ENCODE assay signal across 1 cellular context in genomic region chr2:172427990-172428840, GRCh38.
TF ChIP-seq lines count a peak whose summit lies in the region.

No MANE protein-coding gene starts in this region.

TF ChIP-seq in HepG2, 621 proteins besides CTCF, POLR2A, EP300 and RAD21 (continued from another document and continues in another):
- TF ChIP-seq TIGD3 (CRISPR knock-in tag; IDR thresholded peaks at IDR 0.05; ENCODE audit: borderline replicate concordance) (no peak), DNMT1 (CRISPR knock-in tag; IDR thresholded peaks at IDR 0.05) (no peak), NCOA5 (CRISPR knock-in tag; IDR thresholded peaks at IDR 0.05) (no peak), ZNF329 (CRISPR knock-in tag; IDR thresholded peaks at IDR 0.05; ENCODE audit: low read depth) (no peak), ZFP36L1 (CRISPR knock-in tag; IDR thresholded peaks at IDR 0.05) (no peak; the same call in 1 of the 2 replicates), ZSCAN31 (CRISPR knock-in tag; IDR thresholded peaks at IDR 0.05; ENCODE audit: low read depth) (peak; percentile 13; the same call in 1 of the 2 replicates), ZNF564 (CRISPR knock-in tag; IDR thresholded peaks at IDR 0.05) (0 out of 2 replicates have a peak, but pooled peaks have one; percentile 1), NPAS2 (CRISPR knock-in tag; IDR thresholded peaks at IDR 0.05; ENCODE audit: borderline replicate concordance) (no peak), ZNF790 (CRISPR knock-in tag; IDR thresholded peaks at IDR 0.05; ENCODE audit: borderline replicate concordance) (no peak), TARDBP (CRISPR knock-in tag; IDR thresholded peaks at IDR 0.05) (no peak; the same call in 1 of the 2 replicates), HNF4A (CRISPR knock-in tag; IDR thresholded peaks at IDR 0.05) (peak; percentile 57; the same call in 1 of the 2 replicates), ZNF772 (CRISPR knock-in tag; IDR thresholded peaks at IDR 0.05) (no peak), MNT (IDR thresholded peaks at IDR 0.05) (no peak), THAP11 (CRISPR knock-in tag; IDR thresholded peaks at IDR 0.05) (peak; percentile 23; the same call in 1 of the 2 replicates), BCL3 (CRISPR knock-in tag; IDR thresholded peaks at IDR 0.05) (no peak), TOPORS (CRISPR knock-in tag; IDR thresholded peaks at IDR 0.05) (0 out of 2 replicates have a peak, but pooled peaks have one; percentile 22), ARNT2 (CRISPR knock-in tag; IDR thresholded peaks at IDR 0.05; ENCODE audit: low read depth) (no peak; the same call in 1 of the 2 replicates), SNAI1 (CRISPR knock-in tag; IDR thresholded peaks at IDR 0.05; ENCODE audit: borderline replicate concordance) (no peak), HOMEZ (CRISPR knock-in tag; IDR thresholded peaks at IDR 0.05; ENCODE audit: low read depth) (no peak), SIN3B (IDR thresholded peaks at IDR 0.05; ENCODE audit: low read length) (no peak), THYN1 (CRISPR knock-in tag; IDR thresholded peaks at IDR 0.05; ENCODE audit: borderline replicate concordance, low read depth) (no peak), ZZZ3 (CRISPR knock-in tag; IDR thresholded peaks at IDR 0.05; ENCODE audit: borderline replicate concordance) (no peak), ZNF740 (CRISPR knock-in tag; IDR thresholded peaks at IDR 0.05) (peak; percentile 51; the same call in 1 of the 2 replicates), PHF5A (CRISPR knock-in tag; IDR thresholded peaks at IDR 0.05; ENCODE audit: low read depth, unreplicated experiment) (no peak), ELF4 (CRISPR knock-in tag; IDR thresholded peaks at IDR 0.05; ENCODE audit: borderline replicate concordance) (no peak), ATF7 (IDR thresholded peaks at IDR 0.05) (no peak), ATF7 (CRISPR knock-in tag; IDR thresholded peaks at IDR 0.05) (no peak), ZNF124 (CRISPR knock-in tag; IDR thresholded peaks at IDR 0.05) (no peak), MXD3 (CRISPR knock-in tag; IDR thresholded peaks at IDR 0.05) (0 out of 2 replicates have a peak, but pooled peaks have one; percentile 40), SP2 (CRISPR knock-in tag; IDR thresholded peaks at IDR 0.05) (no peak), ZNF235 (CRISPR knock-in tag; IDR thresholded peaks at IDR 0.05; ENCODE audit: borderline replicate concordance) (no peak; the same call in 1 of the 2 replicates), AFF4 (CRISPR knock-in tag; IDR thresholded peaks at IDR 0.05) (no peak), NFKB2 (CRISPR knock-in tag; IDR thresholded peaks at IDR 0.05; ENCODE audit: borderline replicate concordance) (0 out of 2 replicates have a peak, but pooled peaks have one; percentile 48), ZNF747 (CRISPR knock-in tag; IDR thresholded peaks at IDR 0.05; ENCODE audit: borderline replicate concordance) (no peak)
- TF ChIP-seq, protein P1, sequence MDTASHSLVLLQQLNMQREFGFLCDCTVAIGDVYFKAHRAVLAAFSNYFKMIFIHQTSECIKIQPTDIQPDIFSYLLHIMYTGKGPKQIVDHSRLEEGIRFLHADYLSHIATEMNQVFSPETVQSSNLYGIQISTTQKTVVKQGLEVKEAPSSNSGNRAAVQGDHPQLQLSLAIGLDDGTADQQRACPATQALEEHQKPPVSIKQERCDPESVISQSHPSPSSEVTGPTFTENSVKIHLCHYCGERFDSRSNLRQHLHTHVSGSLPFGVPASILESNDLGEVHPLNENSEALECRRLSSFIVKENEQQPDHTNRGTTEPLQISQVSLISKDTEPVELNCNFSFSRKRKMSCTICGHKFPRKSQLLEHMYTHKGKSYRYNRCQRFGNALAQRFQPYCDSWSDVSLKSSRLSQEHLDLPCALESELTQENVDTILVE (CRISPR knock-in tag; IDR thresholded peaks at IDR 0.05): no peak; the same call in 1 of the 2 replicates
- TF ChIP-seq, protein P2, sequence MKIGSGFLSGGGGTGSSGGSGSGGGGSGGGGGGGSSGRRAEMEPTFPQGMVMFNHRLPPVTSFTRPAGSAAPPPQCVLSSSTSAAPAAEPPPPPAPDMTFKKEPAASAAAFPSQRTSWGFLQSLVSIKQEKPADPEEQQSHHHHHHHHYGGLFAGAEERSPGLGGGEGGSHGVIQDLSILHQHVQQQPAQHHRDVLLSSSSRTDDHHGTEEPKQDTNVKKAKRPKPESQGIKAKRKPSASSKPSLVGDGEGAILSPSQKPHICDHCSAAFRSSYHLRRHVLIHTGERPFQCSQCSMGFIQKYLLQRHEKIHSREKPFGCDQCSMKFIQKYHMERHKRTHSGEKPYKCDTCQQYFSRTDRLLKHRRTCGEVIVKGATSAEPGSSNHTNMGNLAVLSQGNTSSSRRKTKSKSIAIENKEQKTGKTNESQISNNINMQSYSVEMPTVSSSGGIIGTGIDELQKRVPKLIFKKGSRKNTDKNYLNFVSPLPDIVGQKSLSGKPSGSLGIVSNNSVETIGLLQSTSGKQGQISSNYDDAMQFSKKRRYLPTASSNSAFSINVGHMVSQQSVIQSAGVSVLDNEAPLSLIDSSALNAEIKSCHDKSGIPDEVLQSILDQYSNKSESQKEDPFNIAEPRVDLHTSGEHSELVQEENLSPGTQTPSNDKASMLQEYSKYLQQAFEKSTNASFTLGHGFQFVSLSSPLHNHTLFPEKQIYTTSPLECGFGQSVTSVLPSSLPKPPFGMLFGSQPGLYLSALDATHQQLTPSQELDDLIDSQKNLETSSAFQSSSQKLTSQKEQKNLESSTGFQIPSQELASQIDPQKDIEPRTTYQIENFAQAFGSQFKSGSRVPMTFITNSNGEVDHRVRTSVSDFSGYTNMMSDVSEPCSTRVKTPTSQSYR (CRISPR knock-in tag; IDR thresholded peaks at IDR 0.05; ENCODE audit: borderline replicate concordance): peak; percentile 84
- TF ChIP-seq, protein P3, sequence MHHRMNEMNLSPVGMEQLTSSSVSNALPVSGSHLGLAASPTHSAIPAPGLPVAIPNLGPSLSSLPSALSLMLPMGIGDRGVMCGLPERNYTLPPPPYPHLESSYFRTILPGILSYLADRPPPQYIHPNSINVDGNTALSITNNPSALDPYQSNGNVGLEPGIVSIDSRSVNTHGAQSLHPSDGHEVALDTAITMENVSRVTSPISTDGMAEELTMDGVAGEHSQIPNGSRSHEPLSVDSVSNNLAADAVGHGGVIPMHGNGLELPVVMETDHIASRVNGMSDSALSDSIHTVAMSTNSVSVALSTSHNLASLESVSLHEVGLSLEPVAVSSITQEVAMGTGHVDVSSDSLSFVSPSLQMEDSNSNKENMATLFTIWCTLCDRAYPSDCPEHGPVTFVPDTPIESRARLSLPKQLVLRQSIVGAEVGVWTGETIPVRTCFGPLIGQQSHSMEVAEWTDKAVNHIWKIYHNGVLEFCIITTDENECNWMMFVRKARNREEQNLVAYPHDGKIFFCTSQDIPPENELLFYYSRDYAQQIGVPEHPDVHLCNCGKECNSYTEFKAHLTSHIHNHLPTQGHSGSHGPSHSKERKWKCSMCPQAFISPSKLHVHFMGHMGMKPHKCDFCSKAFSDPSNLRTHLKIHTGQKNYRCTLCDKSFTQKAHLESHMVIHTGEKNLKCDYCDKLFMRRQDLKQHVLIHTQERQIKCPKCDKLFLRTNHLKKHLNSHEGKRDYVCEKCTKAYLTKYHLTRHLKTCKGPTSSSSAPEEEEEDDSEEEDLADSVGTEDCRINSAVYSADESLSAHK (CRISPR knock-in tag; IDR thresholded peaks at IDR 0.05; ENCODE audit: borderline replicate concordance): no peak
- TF ChIP-seq, protein P4, sequence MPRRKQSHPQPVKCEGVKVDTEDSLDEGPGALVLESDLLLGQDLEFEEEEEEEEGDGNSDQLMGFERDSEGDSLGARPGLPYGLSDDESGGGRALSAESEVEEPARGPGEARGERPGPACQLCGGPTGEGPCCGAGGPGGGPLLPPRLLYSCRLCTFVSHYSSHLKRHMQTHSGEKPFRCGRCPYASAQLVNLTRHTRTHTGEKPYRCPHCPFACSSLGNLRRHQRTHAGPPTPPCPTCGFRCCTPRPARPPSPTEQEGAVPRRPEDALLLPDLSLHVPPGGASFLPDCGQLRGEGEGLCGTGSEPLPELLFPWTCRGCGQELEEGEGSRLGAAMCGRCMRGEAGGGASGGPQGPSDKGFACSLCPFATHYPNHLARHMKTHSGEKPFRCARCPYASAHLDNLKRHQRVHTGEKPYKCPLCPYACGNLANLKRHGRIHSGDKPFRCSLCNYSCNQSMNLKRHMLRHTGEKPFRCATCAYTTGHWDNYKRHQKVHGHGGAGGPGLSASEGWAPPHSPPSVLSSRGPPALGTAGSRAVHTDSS (CRISPR knock-in tag; conservative IDR thresholded peaks at IDR 0.05): no peak
- TF ChIP-seq, protein P5, sequence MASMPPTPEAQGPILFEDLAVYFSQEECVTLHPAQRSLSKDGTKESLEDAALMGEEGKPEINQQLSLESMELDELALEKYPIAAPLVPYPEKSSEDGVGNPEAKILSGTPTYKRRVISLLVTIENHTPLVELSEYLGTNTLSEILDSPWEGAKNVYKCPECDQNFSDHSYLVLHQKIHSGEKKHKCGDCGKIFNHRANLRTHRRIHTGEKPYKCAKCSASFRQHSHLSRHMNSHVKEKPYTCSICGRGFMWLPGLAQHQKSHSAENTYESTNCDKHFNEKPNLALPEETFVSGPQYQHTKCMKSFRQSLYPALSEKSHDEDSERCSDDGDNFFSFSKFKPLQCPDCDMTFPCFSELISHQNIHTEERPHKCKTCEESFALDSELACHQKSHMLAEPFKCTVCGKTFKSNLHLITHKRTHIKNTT (CRISPR knock-in tag; IDR thresholded peaks at IDR 0.05): no peak
